ENCODE assay signal across 9 cellular contexts in the genomic region with DNA sequence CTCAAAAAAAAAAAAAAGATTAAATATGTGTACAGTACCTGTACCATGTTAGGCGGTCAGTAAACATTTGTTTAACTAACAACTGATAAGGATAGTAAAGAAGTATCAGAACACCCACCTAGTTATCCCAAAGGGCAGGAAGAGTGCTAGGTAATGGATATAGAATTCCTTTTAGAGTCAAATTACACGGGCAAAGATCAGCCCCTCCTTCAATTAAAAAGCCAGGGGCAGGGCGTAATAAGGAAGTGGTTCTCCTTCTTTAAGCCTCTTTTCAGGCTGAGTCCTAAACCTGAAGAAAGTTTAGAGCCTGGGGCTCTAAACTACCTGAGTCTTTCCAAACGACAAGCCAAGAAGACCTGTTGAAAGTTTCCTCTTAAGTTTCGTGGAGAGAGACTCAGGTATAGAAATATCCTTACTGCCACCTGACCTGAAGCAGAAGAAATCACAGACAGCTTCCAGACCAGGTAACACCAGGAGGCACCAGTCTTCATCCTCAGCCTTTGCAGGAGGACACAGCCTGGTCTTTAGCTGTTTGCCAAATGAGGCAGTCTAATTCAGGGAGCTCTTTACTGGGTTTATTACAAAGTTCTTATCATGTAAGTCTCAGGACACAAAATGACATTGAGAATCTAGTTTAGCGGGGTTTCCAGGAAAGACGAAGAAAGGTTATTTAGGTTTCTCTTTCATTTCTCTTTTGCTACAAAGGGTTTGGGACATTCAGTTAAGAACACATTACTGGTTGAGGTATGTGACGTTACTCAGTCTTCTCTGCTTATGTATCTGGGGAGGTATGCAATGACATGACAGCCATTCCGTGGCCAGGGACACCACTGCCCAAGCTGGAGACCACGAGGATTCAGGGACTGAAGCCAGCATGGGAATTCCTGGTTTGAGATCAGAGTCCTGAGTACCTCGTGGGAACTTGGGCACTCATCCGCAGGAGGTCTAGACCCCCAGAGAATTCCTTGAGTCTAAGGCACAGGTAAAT. TPM values are rescaled to one million over a fixed set of nuclear protein-coding genes. Genes with fewer than 3 reads are reported as not detected.
DNase-seq lines count a peak whose midpoint lies in the region; ATAC-seq, FAIRE-seq and TF ChIP-seq lines count a peak whose summit lies in the region.
"Had no signal": no experiment of that assay in that cellular context is flagged by ENCODE, and none has a peak within 500 bp of the region (broad histone marks: within the 10 kb centered on the region; RNA-seq: fewer than 3 reads in every experiment).

TSS of gene BCL2L14 (plus strand) at position 266 of the 988 bp plus-strand sequence. CDS start 8,367 bp downstream, outside the sequence.

- no peaks in the 10 kb centered on the region for H3K27me3 ChIP-seq in CD4-positive, CD25-positive, alpha-beta regulatory T cell (ENCODE audit: control insufficient read depth, insufficient read depth, low read length)
- H3K27me3 ChIP-seq in liver (ENCODE audit: control insufficient read depth in 4 of 4, insufficient read depth in 4 of 4, low read length in 3 of 4) = no peaks in the 10 kb centered on the region
- H3K27me3 ChIP-seq: SJSA1 had no signal

- no peak for FAIRE-seq in HTR-8/SVneo (lab: Jason Lieb, UNC)

- H3K27ac ChIP-seq in CD4-positive, CD25-positive, alpha-beta regulatory T cell (ENCODE audit: insufficient read depth, low read length, poor library complexity, severe bottlenecking) = peak within 1 kb of the TSS; percentile 50
- no peak within 1 kb of the TSS for H3K27ac ChIP-seq in liver (ENCODE audit: low read depth in 1 of 2, low read length in 2 of 2)
- H3K27ac ChIP-seq: SJSA1 had no signal

- H3K36me3 ChIP-seq in CD4-positive, CD25-positive, alpha-beta regulatory T cell (ENCODE audit: control insufficient read depth, insufficient read depth, low read length) = no peaks in the 10 kb centered on the region
- no peaks in the 10 kb centered on the region for H3K36me3 ChIP-seq in liver (ENCODE audit: control insufficient read depth in 4 of 4, insufficient read depth in 3 of 4, low read depth in 1 of 4, low read length in 3 of 4)
- H3K36me3 ChIP-seq: SJSA1 had no signal

- ATAC-seq in CD4-positive, CD25-positive, alpha-beta regulatory T cell (ENCODE audit: low read depth in 2 of 2) = peak; percentile 65 to 78
- ATAC-seq in GM21528 (IDR thresholded peaks at IDR 0.05; ENCODE audit: low FRiP score, unreplicated experiment) (peak; percentile 52), HG03354 (IDR thresholded peaks at IDR 0.05; ENCODE audit: poor library complexity, severe bottlenecking, unreplicated experiment) (no peak)

- peak within 1 kb of the TSS; percentile 93 for H3K4me3 ChIP-seq in CD4-positive, CD25-positive, alpha-beta regulatory T cell (ENCODE audit: low read depth, low read length)
- H3K4me3 ChIP-seq in liver (ENCODE audit: low read depth in 1 of 3, low read length in 3 of 3) = peak within 1 kb of the TSS; percentile 43 to 66 (median 49)
- H3K4me3 ChIP-seq: SJSA1 had no signal

- H3K9ac ChIP-seq in liver (ENCODE audit: low read depth in 1 of 2, low read length in 2 of 2) = peak within 1 kb of the TSS in 1 of 2 donors; percentile 29

- TF ChIP-seq CTCF in liver (IDR thresholded peaks at IDR 0.05; ENCODE audit: low read depth, low read length, missing input control) = no peak

- H3K27ac Mint-ChIP-seq in CD4-positive, CD25-positive, alpha-beta regulatory T cell = peak within 1 kb of the TSS; percentile 63 to 94 (median 87)
- peak within 1 kb of the TSS; percentile 90 for H3K27ac Mint-ChIP-seq in T-helper 2 cell treated with Interferon-gamma antibody and Interleukin-4, amounts not matched to agents 5 μg/mL and 100 μg/mL, for 36 hours

- no peaks in the 10 kb centered on the region for H3K9me3 ChIP-seq in CD4-positive, CD25-positive, alpha-beta regulatory T cell (ENCODE audit: control insufficient read depth in 2 of 2, low read length in 2 of 2)
- H3K9me3 ChIP-seq in liver (ENCODE audit: control insufficient read depth in 4 of 4, low read length in 3 of 4) = no peaks in the 10 kb centered on the region
- H3K9me3 ChIP-seq: SJSA1 had no signal

- H3K4me1 Mint-ChIP-seq in CD4-positive, CD25-positive, alpha-beta regulatory T cell = peaks cover 12 to 27% (median 19%) of the 10 kb centered on the region in 4 donors
- peaks cover 13% of the 10 kb centered on the region for H3K4me1 Mint-ChIP-seq in T-helper 2 cell treated with Interferon-gamma antibody and Interleukin-4, amounts not matched to agents 5 μg/mL and 100 μg/mL, for 36 hours (ENCODE audit: low read depth)

- WGBS in liver = 21% methylated on average over 12 of the region's 12 CpGs

- no peaks in the 10 kb centered on the region for H3K27me3 Mint-ChIP-seq in CD4-positive, CD25-positive, alpha-beta regulatory T cell
- peaks cover 2% of the 10 kb centered on the region for H3K27me3 Mint-ChIP-seq in T-helper 2 cell treated with Interferon-gamma antibody and Interleukin-4, amounts not matched to agents 5 μg/mL and 100 μg/mL, for 36 hours (ENCODE audit: low read depth)

- H3K4me1 ChIP-seq in CD4-positive, CD25-positive, alpha-beta regulatory T cell (ENCODE audit: control insufficient read depth, insufficient read depth, low read length, poor library complexity, severe bottlenecking) = peaks cover 20% of the 10 kb centered on the region
- peaks cover 0 to 19% (median 8%) of the 10 kb centered on the region in 4 donors for H3K4me1 ChIP-seq in liver (ENCODE audit: control insufficient read depth in 4 of 4, insufficient read depth in 4 of 4, low read length in 3 of 4)
- H3K4me1 ChIP-seq: SJSA1 had no signal

- no peaks in the 10 kb centered on the region for H3K36me3 Mint-ChIP-seq in CD4-positive, CD25-positive, alpha-beta regulatory T cell
- H3K36me3 Mint-ChIP-seq in T-helper 2 cell treated with Interferon-gamma antibody and Interleukin-4, amounts not matched to agents 5 μg/mL and 100 μg/mL, for 36 hours (ENCODE audit: low read depth) = no peaks in the 10 kb centered on the region

- peak in 1 of 2 donors; percentile 20 for TF ChIP-seq RAD21 in liver (IDR thresholded peaks at IDR 0.05)

- H3K4me3 Mint-ChIP-seq in CD4-positive, CD25-positive, alpha-beta regulatory T cell = peak within 1 kb of the TSS; percentile 66 to 90 (median 86)
- H3K4me3 Mint-ChIP-seq in T-helper 2 cell treated with Interferon-gamma antibody and Interleukin-4, amounts not matched to agents 5 μg/mL and 100 μg/mL, for 36 hours = peak within 1 kb of the TSS; percentile 84

- no peaks in the 10 kb centered on the region for H3K9me3 Mint-ChIP-seq in CD4-positive, CD25-positive, alpha-beta regulatory T cell
- H3K9me3 Mint-ChIP-seq in T-helper 2 cell treated with Interferon-gamma antibody and Interleukin-4, amounts not matched to agents 5 μg/mL and 100 μg/mL, for 36 hours = no peaks in the 10 kb centered on the region

- DNase-seq in CD4-positive, CD25-positive, alpha-beta regulatory T cell = peak in 2 of 3 donors; percentile 25 to 86
- DNase-seq in T-helper 2 cell treated with Interferon-gamma antibody and Interleukin-4, amounts not matched to agents 5 μg/mL and 100 μg/mL, for 36 hours (ENCODE audit: low spot score) = peak; percentile 5
- DNase-seq in NCI-H1105 treated with DMSO at 0.1 percent for 48 hours (lab: John Stamatoyannopoulos, UW) (no peak), HTR-8/SVneo (ENCODE audit: insufficient read length, low spot score) (no peak)
- no peak for DNase-seq in effector CD8-positive, alpha-beta T cell (lab: John Stamatoyannopoulos, UW)

TF ChIP-seq in liver, 16 proteins besides CTCF, POLR2A, EP300 and RAD21:
- TF ChIP-seq MAX (IDR thresholded peaks at IDR 0.05) (no peak), JUND (IDR thresholded peaks at IDR 0.05) (no peak), FOXA2 (IDR thresholded peaks at IDR 0.05) (no peak), YY1 (IDR thresholded peaks at IDR 0.05) (no peak), EGR1 (IDR thresholded peaks at IDR 0.05; ENCODE audit: low read depth in 2 of 2) (no peak)

RNA-seq across cellular contexts. Expression of gene BCL2L14, which starts in this region (rescaled TPM):
- total RNA-seq in CD4-positive, CD25-positive, alpha-beta regulatory T cell = 6.8 TPM
- polyA plus RNA-seq in CD4-positive, CD25-positive, alpha-beta regulatory T cell = 1 to 10 TPM in 3 of 4 donors, under 1 TPM in 1; 0.74 to 2.0 (median 1.5) TPM
- 1 to 10 TPM in 1 of 2 donors, under 1 TPM in 1; 0.17 to 2.5 TPM for total RNA-seq in liver
- polyA plus RNA-seq in liver = under 1 TPM; 0.15 to 0.21 TPM
- total RNA-seq: SJSA1 had no signal

Comparison
In these comparisons a context has a peak if more than half of its experiments do, and no peak if none do; other contexts are left out.
1. DNase-seq: peak in CD4-positive, CD25-positive, alpha-beta regulatory T cell (2 of 3) and T-helper 2 cell treated with Interferon-gamma antibody and Interleukin-4, amounts not matched to agents 5 μg/mL and 100 μg/mL, for 36 hours (single experiment); none in NCI-H1105 treated with DMSO at 0.1 percent for 48 hours (single experiment), HTR-8/SVneo (single experiment) and effector CD8-positive, alpha-beta T cell (single experiment).